8 cellular contexts compared by ENCODE assay signal in the genomic region with DNA sequence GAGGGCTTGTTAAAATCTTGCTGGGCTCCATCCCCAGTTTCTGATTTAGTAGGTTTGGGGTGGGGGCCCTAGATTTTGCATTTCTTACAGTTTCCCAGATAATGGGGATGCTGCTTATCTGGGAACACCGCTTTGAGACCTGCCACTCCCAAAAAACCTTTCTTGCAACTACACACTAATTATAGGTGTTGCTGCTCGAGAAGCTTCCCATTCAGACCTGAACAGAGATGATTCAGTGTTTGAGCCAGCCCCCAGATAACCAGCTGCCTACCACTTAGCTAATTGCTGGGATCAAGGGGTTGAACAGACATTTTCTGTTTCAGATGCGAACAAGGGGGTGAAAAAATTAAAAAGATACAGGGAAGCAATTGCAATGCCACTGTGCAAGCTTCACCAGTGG.
"Had no signal": no experiment of that assay in that cellular context is flagged by ENCODE, and none has a peak within 500 bp of the region (broad histone marks: within the 10 kb centered on the region; RNA-seq: fewer than 3 reads in every experiment).

No MANE protein-coding gene starts in this region.

- H3K9me3 ChIP-seq: adrenal gland, gastrocnemius medialis, ovary had no signal

- H3K36me3 ChIP-seq: adrenal gland, gastrocnemius medialis, ovary had no signal

- H3K27me3 ChIP-seq: adrenal gland, gastrocnemius medialis, ovary had no signal

- DNase-seq: activated naive CD4-positive, alpha-beta T cell treated with anti-CD3 and anti-CD28 coated beads, Interleukin-2, amount 50 U/mL, for 16 hours; adrenal gland; effector memory CD4-positive, alpha-beta T cell; gastrocnemius medialis; kidney; left ventricle myocardium superior; mesendoderm; ovary had no signal

- H3K4me1 ChIP-seq: adrenal gland had no signal

- H3K4me3 ChIP-seq: adrenal gland, gastrocnemius medialis, ovary had no signal

- H3K27ac ChIP-seq: adrenal gland, gastrocnemius medialis, ovary had no signal
